In genomic region chr6:34957184-34957904, GRCh38 we compare ENCODE assay signal across 23 cellular contexts.
A peak's percentile ranks its signal among the peaks of the same experiment; 100 is the strongest.
DNase-seq lines count a peak whose midpoint lies in the region; ATAC-seq and TF ChIP-seq lines count a peak whose summit lies in the region.
"Had no signal": no experiment of that assay in that cellular context is flagged by ENCODE, and none has a peak within 500 bp of the region (broad histone marks: within the 10 kb centered on the region; RNA-seq: fewer than 3 reads in every experiment).

No MANE protein-coding gene starts in this region.

- ATAC-seq in SK-N-SH treated with all-trans-retinoic acid at 6 μM for 48 hours (peak; percentile 96), GM18502 (IDR thresholded peaks at IDR 0.05; ENCODE audit: poor library complexity, unreplicated experiment) (no peak)
- ATAC-seq: activated CD4-positive, CD25-positive, alpha-beta regulatory T cell treated with anti-CD3 and anti-CD28 coated beads, Interleukin-2, amount 50 U/mL, for 24 hours; gastroesophageal sphincter; HCT116; left lung had no signal

- H3K27me3 ChIP-seq in BLaER1 (no peaks in the 10 kb centered on the region), hepatocyte (no peaks in the 10 kb centered on the region), parathyroid adenoma (ENCODE audit: control insufficient read depth, insufficient read depth, low read length) (no peaks in the 10 kb centered on the region), SJCRH30 (no peaks in the 10 kb centered on the region)
- H3K27me3 ChIP-seq: brain microvascular endothelial cell, gastroesophageal sphincter, left lung, ovary had no signal

- H4K20me1 ChIP-seq in BLaER1 = peaks cover 5% of the 10 kb centered on the region; the same call in 1 of the 2 replicates
- H4K20me1 ChIP-seq in hepatocyte (ENCODE audit: insufficient read depth, poor library complexity, severe bottlenecking) = no peaks in the 10 kb centered on the region

- H3K4me1 ChIP-seq in BLaER1 = peaks cover 62% of the 10 kb centered on the region
- H3K4me1 ChIP-seq in hepatocyte (ENCODE audit: insufficient read depth) = peaks cover 31% of the 10 kb centered on the region
- peaks cover 12% of the 10 kb centered on the region for H3K4me1 ChIP-seq in parathyroid adenoma
- no peaks in the 10 kb centered on the region for H3K4me1 ChIP-seq in SJCRH30

- H3K4me3 ChIP-seq in BLaER1 = no peak overlapping the region
- no peak overlapping the region for H3K4me3 ChIP-seq in hepatocyte
- H3K4me3 ChIP-seq in parathyroid adenoma (ENCODE audit: low read depth, low read length) = no peak overlapping the region
- no peak overlapping the region for H3K4me3 ChIP-seq in SJCRH30
- H3K4me3 ChIP-seq: gastroesophageal sphincter, left lung, ovary had no signal

- no peak for TF ChIP-seq CTCF in hepatocyte (IDR thresholded peaks at IDR 0.05; ENCODE audit: poor library complexity)
- no peak for TF ChIP-seq CTCF in parathyroid adenoma (IDR thresholded peaks at IDR 0.05)

- no peak overlapping the region for H2AFZ ChIP-seq in hepatocyte
- H2AFZ ChIP-seq in parathyroid adenoma = no peak overlapping the region

- H3K79me2 ChIP-seq in hepatocyte (peaks cover 56% of the 10 kb centered on the region), parathyroid adenoma (peaks cover 17% of the 10 kb centered on the region)

- H3K27ac ChIP-seq in BLaER1 (0 out of 2 replicates have a peak overlapping the region, but pooled peaks have one; percentile 36), hepatocyte (peak overlapping the region; percentile 11), parathyroid adenoma (peak overlapping the region; percentile 40), SJCRH30 (no peak overlapping the region)
- H3K27ac ChIP-seq: brain microvascular endothelial cell, gastroesophageal sphincter, HL-60, ovary had no signal

- no peak for DNase-seq in hepatocyte (ENCODE audit: low spot score)
- DNase-seq in NCI-H748 treated with DMSO at 0.1 percent for 48 hours (lab: John Stamatoyannopoulos, UW) = no peak
- DNase-seq in SJCRH30 = no peak
- DNase-seq: activated naive CD8-positive, alpha-beta T cell treated with anti-CD3 and anti-CD28 coated beads, Interleukin-2, amount 10 ng/mL, durations not matched to agents 7 days and 5 days; brain microvascular endothelial cell; CD4-positive, alpha-beta memory T cell; cortex of kidney; left lung; naive B cell; NCI-H187; NCI-H226; ovary; small intestine; substantia nigra; T1000 had no signal

- peak overlapping the region; percentile 39 for H3K4me2 ChIP-seq in BLaER1
- H3K4me2 ChIP-seq in hepatocyte = peak overlapping the region; percentile 43
- H3K4me2 ChIP-seq in parathyroid adenoma (ENCODE audit: low read length) = no peak overlapping the region

- H3K36me3 ChIP-seq in BLaER1 (0 out of 2 replicates have a peak, but pooled peaks cover 7% of the 10 kb centered on the region), hepatocyte (replicated peaks; ENCODE audit: insufficient read depth, low read depth) (no peaks in the 10 kb centered on the region), parathyroid adenoma (ENCODE audit: control insufficient read depth, insufficient read depth, low read length) (no peaks in the 10 kb centered on the region), SJCRH30 (no peaks in the 10 kb centered on the region)
- H3K36me3 ChIP-seq: brain microvascular endothelial cell, gastroesophageal sphincter, left lung, ovary had no signal

- WGBS in hepatocyte (ENCODE audit: low lambda C conversion rate, missing lambda C conversion rate) = 41% methylated on average over 3 of the region's 3 CpGs

- H3K9me3 ChIP-seq in BLaER1 (no peaks in the 10 kb centered on the region), hepatocyte (ENCODE audit: low read depth) (no peaks in the 10 kb centered on the region), parathyroid adenoma (ENCODE audit: control insufficient read depth, low read length) (no peaks in the 10 kb centered on the region), SJCRH30 (replicated peaks) (no peaks in the 10 kb centered on the region)
- H3K9me3 ChIP-seq: gastroesophageal sphincter, left lung, ovary had no signal

- H3K9ac ChIP-seq in BLaER1 (peak overlapping the region; percentile 18; the same call in 1 of the 2 replicates), parathyroid adenoma (no peak overlapping the region)

- H3K9me2 ChIP-seq in hepatocyte (replicated peaks; ENCODE audit: insufficient read depth) = no peaks in the 10 kb centered on the region

TF ChIP-seq in SK-N-SH treated with all-trans-retinoic acid at 6 μM for 48 hours, 23 proteins besides CTCF, POLR2A, EP300 and RAD21:
- TF ChIP-seq TCF4 (CRISPR knock-in tag; IDR thresholded peaks at IDR 0.05; ENCODE audit: borderline replicate concordance) (peak; percentile 68), ESRRG (CRISPR knock-in tag; IDR thresholded peaks at IDR 0.05) (no peak), ZC3H10 (CRISPR knock-in tag; IDR thresholded peaks at IDR 0.05) (0 out of 2 replicates have a peak, but pooled peaks have one; percentile 23), ZNF565 (CRISPR knock-in tag; conservative IDR thresholded peaks at IDR 0.05; ENCODE audit: low read depth) (no peak), ZFP30 (CRISPR knock-in tag; IDR thresholded peaks at IDR 0.05) (no peak), RARB (CRISPR knock-in tag; IDR thresholded peaks at IDR 0.05) (no peak), PPARA (CRISPR knock-in tag; IDR thresholded peaks at IDR 0.05; ENCODE audit: borderline replicate concordance) (no peak), TOX (CRISPR knock-in tag; IDR thresholded peaks at IDR 0.05; ENCODE audit: borderline replicate concordance) (no peak), ISL1 (CRISPR knock-in tag; IDR thresholded peaks at IDR 0.05) (peak; percentile 82)
- TF ChIP-seq, protein P1, sequence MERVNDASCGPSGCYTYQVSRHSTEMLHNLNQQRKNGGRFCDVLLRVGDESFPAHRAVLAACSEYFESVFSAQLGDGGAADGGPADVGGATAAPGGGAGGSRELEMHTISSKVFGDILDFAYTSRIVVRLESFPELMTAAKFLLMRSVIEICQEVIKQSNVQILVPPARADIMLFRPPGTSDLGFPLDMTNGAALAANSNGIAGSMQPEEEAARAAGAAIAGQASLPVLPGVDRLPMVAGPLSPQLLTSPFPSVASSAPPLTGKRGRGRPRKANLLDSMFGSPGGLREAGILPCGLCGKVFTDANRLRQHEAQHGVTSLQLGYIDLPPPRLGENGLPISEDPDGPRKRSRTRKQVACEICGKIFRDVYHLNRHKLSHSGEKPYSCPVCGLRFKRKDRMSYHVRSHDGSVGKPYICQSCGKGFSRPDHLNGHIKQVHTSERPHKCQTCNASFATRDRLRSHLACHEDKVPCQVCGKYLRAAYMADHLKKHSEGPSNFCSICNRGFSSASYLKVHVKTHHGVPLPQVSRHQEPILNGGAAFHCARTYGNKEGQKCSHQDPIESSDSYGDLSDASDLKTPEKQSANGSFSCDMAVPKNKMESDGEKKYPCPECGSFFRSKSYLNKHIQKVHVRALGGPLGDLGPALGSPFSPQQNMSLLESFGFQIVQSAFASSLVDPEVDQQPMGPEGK (CRISPR knock-in tag; IDR thresholded peaks at IDR 0.05; ENCODE audit: borderline replicate concordance) = no peak
- TF ChIP-seq, protein P2, sequence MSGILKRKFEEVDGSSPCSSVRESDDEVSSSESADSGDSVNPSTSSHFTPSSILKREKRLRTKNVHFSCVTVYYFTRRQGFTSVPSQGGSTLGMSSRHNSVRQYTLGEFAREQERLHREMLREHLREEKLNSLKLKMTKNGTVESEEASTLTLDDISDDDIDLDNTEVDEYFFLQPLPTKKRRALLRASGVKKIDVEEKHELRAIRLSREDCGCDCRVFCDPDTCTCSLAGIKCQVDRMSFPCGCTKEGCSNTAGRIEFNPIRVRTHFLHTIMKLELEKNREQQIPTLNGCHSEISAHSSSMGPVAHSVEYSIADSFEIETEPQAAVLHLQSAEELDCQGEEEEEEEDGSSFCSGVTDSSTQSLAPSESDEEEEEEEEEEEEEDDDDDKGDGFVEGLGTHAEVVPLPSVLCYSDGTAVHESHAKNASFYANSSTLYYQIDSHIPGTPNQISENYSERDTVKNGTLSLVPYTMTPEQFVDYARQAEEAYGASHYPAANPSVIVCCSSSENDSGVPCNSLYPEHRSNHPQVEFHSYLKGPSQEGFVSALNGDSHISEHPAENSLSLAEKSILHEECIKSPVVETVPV (CRISPR knock-in tag; IDR thresholded peaks at IDR 0.05) = no peak
- TF ChIP-seq, protein P3, sequence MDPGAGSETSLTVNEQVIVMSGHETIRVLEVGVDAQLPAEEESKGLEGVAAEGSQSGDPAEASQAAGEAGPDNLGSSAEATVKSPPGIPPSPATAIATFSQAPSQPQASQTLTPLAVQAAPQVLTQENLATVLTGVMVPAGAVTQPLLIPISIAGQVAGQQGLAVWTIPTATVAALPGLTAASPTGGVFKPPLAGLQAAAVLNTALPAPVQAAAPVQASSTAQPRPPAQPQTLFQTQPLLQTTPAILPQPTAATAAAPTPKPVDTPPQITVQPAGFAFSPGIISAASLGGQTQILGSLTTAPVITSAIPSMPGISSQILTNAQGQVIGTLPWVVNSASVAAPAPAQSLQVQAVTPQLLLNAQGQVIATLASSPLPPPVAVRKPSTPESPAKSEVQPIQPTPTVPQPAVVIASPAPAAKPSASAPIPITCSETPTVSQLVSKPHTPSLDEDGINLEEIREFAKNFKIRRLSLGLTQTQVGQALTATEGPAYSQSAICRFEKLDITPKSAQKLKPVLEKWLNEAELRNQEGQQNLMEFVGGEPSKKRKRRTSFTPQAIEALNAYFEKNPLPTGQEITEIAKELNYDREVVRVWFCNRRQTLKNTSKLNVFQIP (CRISPR knock-in tag; IDR thresholded peaks at IDR 0.05; ENCODE audit: borderline replicate concordance, low read depth) = no peak
- TF ChIP-seq, protein P4, sequence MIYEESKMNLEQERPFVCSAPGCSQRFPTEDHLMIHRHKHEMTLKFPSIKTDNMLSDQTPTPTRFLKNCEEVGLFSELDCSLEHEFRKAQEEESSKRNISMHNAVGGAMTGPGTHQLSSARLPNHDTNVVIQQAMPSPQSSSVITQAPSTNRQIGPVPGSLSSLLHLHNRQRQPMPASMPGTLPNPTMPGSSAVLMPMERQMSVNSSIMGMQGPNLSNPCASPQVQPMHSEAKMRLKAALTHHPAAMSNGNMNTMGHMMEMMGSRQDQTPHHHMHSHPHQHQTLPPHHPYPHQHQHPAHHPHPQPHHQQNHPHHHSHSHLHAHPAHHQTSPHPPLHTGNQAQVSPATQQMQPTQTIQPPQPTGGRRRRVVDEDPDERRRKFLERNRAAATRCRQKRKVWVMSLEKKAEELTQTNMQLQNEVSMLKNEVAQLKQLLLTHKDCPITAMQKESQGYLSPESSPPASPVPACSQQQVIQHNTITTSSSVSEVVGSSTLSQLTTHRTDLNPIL (CRISPR knock-in tag; IDR thresholded peaks at IDR 0.05; ENCODE audit: low read depth) = no peak
TF ChIP-seq in SK-N-SH treated with all-trans-retinoic acid at 6 μM for 48 hours: peak in this region for 3.
